17 cellular contexts compared by ENCODE assay signal in the genomic region with DNA sequence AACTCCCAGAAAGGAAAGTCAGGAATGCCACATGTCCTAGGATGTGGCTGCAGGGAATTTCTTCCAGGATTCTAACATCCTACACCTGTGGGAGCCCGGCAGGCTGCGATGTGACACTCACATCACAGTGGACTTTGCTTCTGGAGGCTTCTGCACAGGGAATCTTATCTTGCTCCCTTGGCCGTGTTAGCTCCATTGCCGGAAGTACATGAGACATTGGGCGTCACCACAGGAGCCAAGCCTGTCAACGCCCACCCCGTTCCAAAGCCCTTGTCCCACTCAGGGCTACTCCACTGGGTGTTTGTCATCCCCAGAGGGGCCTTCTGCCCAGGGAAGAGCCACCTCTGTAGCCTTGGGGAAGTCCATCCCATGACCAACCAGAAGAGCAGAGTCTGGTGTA. TPM values are rescaled to one million over a fixed set of nuclear protein-coding genes. Genes with fewer than 3 reads are reported as not detected.
"Had no signal": no experiment of that assay in that cellular context is flagged by ENCODE, and none has a peak within 500 bp of the region (broad histone marks: within the 10 kb centered on the region; RNA-seq: fewer than 3 reads in every experiment).

No MANE protein-coding gene starts in this region.

- H3K4me3 ChIP-seq: esophagus squamous epithelium, gastrocnemius medialis, sigmoid colon, thoracic aorta had no signal

- DNase-seq: activated CD4-positive, alpha-beta memory T cell treated with anti-CD3 and anti-CD28 coated beads for 36 hours; activated CD4-positive, alpha-beta T cell treated with anti-CD3 and anti-CD28 coated beads for 4 hours; activated CD4-positive, CD25-positive, alpha-beta regulatory T cell; activated naive CD4-positive, alpha-beta T cell treated with anti-CD3 and anti-CD28 coated beads, Interleukin-2, amount 10 ng/mL, durations not matched to agents 7 days and 5 days; activated naive CD8-positive, alpha-beta T cell treated with anti-CD3 and anti-CD28 coated beads, Interleukin-2, amount 50 U/mL, for 24 hours; activated T-cell treated with anti-CD3 and anti-CD28 coated beads, Interleukin-2, amount 50 U/mL, for 48 hours; esophagus squamous epithelium; gastrocnemius medialis; hypothalamus; left cardiac atrium; retina; stimulated activated CD4-positive, alpha-beta T cell treated with anti-CD3 and anti-CD28 coated beads, Interleukin-4, amount 100 ng/mL, for 1 hour; stimulated activated naive CD4-positive, alpha-beta T cell treated with Interleukin-2 at 50 U/mL for 16 hours; T-helper 1 cell had no signal

- H3K27ac ChIP-seq: esophagus squamous epithelium, gastrocnemius medialis, sigmoid colon, thoracic aorta had no signal

- H3K9me3 ChIP-seq: esophagus squamous epithelium, gastrocnemius medialis, sigmoid colon, thoracic aorta had no signal

- H3K36me3 ChIP-seq: esophagus squamous epithelium, gastrocnemius medialis, sigmoid colon, thoracic aorta had no signal

- H3K27me3 ChIP-seq: esophagus squamous epithelium, gastrocnemius medialis, sigmoid colon had no signal

- H3K4me1 ChIP-seq: gastrocnemius medialis, sigmoid colon had no signal

RNA-seq across cellular contexts. Expression of a gene that starts 1.7 kb away (rescaled TPM):
- total RNA-seq: neural crest cell had no signal
